18 cellular contexts compared by ENCODE assay signal in genomic region chr2:169790581-169790980, GRCh38. TPM values are rescaled to one million over a fixed set of nuclear protein-coding genes. Genes with fewer than 3 reads are reported as not detected.
DNase-seq lines count a peak whose midpoint lies in the region; ATAC-seq, FAIRE-seq and TF ChIP-seq lines count a peak whose summit lies in the region.
"Had no signal": no experiment of that assay in that cellular context is flagged by ENCODE, and none has a peak within 500 bp of the region (broad histone marks: within the 10 kb centered on the region; RNA-seq: fewer than 3 reads in every experiment).

No MANE protein-coding gene starts in this region.

- H3K36me3 ChIP-seq in GM23338 (ENCODE audit: insufficient read depth) (no peaks in the 10 kb centered on the region), H1 (ENCODE audit: control insufficient read depth in 2 of 4, insufficient read depth in 4 of 4, low read length in 3 of 4) (no peaks in the 10 kb centered on the region)
- no peaks in the 10 kb centered on the region for H3K36me3 ChIP-seq in effector memory CD4-positive, alpha-beta T cell (ENCODE audit: control insufficient read depth, insufficient read depth, low read length)
- H3K36me3 ChIP-seq: BLaER1 treated with 17β-estradiol and CSF1 and Interleukin-3, amounts not matched to agents 10 nM and 100 nM had no signal

- no peak overlapping the region for H3K4ac ChIP-seq in H1 (replicated peaks; ENCODE audit: insufficient read length, low read depth, low read length)

- no peak overlapping the region for H2BK12ac ChIP-seq in H1 (ENCODE audit: low read depth, low read length)

- H2BK20ac ChIP-seq in H1 (ENCODE audit: low read length): no peak overlapping the region

- no peak overlapping the region for H3K9ac ChIP-seq in H1 (replicated peaks in 1 of 4; ENCODE audit: extremely low read depth in 1 of 4, low read depth in 3 of 4, low read length in 3 of 4)
- H3K9ac ChIP-seq: BLaER1 treated with 17β-estradiol and CSF1 and Interleukin-3, amounts not matched to agents 10 nM and 100 nM had no signal

- peak overlapping the region; percentile 54 for H2BK120ac ChIP-seq in H1 (replicated peaks; ENCODE audit: low read depth, low read length)

- no peak overlapping the region for H3K18ac ChIP-seq in H1 (ENCODE audit: extremely low read depth, low read length)

- FAIRE-seq in H1 (lab: Jason Lieb, UNC): no peak
- FAIRE-seq: A549, D721Med, GM12878, GM12892 had no signal

- H3K14ac ChIP-seq in H1 (ENCODE audit: insufficient read length): no peak overlapping the region

- H3K79me1 ChIP-seq in H1 (ENCODE audit: low read depth, low read length): no peaks in the 10 kb centered on the region

- H3K27ac ChIP-seq in GM23338 (ENCODE audit: low read depth): 0 out of 2 replicates have a peak overlapping the region, but pooled peaks have one; percentile 33
- H3K27ac ChIP-seq in H1 (ENCODE audit: low read depth, low read length): no peak overlapping the region
- H3K27ac ChIP-seq in effector memory CD4-positive, alpha-beta T cell (ENCODE audit: insufficient read depth, low read length, poor library complexity, severe bottlenecking): no peak overlapping the region
- H3K27ac ChIP-seq: 22Rv1; BLaER1 treated with 17β-estradiol and CSF1 and Interleukin-3, amounts not matched to agents 10 nM and 100 nM; C4-2B had no signal

- 0 out of 2 replicates have a peak, but pooled peaks cover 3% of the 10 kb centered on the region for H3F3A ChIP-seq in GM23338 (replicated peaks; ENCODE audit: low read depth)

- WGBS in H1 (ENCODE audit: extremely low coverage in 1 of 2, insufficient coverage in 1 of 2, insufficient read length in 1 of 2, insufficient replicate concordance in 2 of 2, low coverage in 1 of 2, low lambda C conversion rate in 2 of 2, missing lambda C conversion rate in 1 of 2), 2 experiments: 82% methylated on average over 3 of the region's 5 CpGs; no CpG with 5 or more reads in 1 of the 2 experiments

- no peaks in the 10 kb centered on the region for H3K9me3 ChIP-seq in H1 (ENCODE audit: insufficient read depth in 2 of 2, low read depth in 1 of 2, low read length in 1 of 2)
- H3K9me3 ChIP-seq in effector memory CD4-positive, alpha-beta T cell (ENCODE audit: control insufficient read depth, low read length): no peaks in the 10 kb centered on the region
- H3K9me3 ChIP-seq: A549; BLaER1 treated with 17β-estradiol and CSF1 and Interleukin-3, amounts not matched to agents 10 nM and 100 nM had no signal

- no peaks in the 10 kb centered on the region; the same call in 1 of the 2 replicates for H3K4me1 ChIP-seq in GM23338 (ENCODE audit: insufficient read depth)
- peaks cover 0 to 12% (median 3%) of the 10 kb centered on the region in 4 experiments; a peak in 2 of 7 replicates for H3K4me1 ChIP-seq in H1 (replicated peaks in 1 of 4; ENCODE audit: control insufficient read depth in 3 of 4, insufficient read depth in 4 of 4, low read length in 3 of 4)
- H3K4me1 ChIP-seq in effector memory CD4-positive, alpha-beta T cell (ENCODE audit: control insufficient read depth, insufficient read depth, low read length, poor library complexity, severe bottlenecking): no peaks in the 10 kb centered on the region
- H3K4me1 ChIP-seq: A549; BLaER1 treated with 17β-estradiol and CSF1 and Interleukin-3, amounts not matched to agents 10 nM and 100 nM; Caco-2 had no signal

- H4K8ac ChIP-seq in H1 (ENCODE audit: extremely low read depth, insufficient read depth, low read length): no peak overlapping the region

- TF ChIP-seq CTCF in GM23338 (conservative IDR thresholded peaks at IDR 0.05; ENCODE audit: low read depth in 2 of 2) (no peak), H1 (IDR thresholded peaks at IDR 0.05; ENCODE audit: control extremely low read depth in 1 of 3, insufficient read depth in 1 of 3, low read depth in 1 of 3, low read length in 3 of 3) (no peak)

- no peaks in the 10 kb centered on the region for H3K27me3 ChIP-seq in GM23338 (ENCODE audit: insufficient read depth)
- H3K27me3 ChIP-seq in H1 (replicated peaks in 1 of 4; ENCODE audit: control insufficient read depth in 3 of 4, extremely low read depth in 1 of 4, insufficient read depth in 3 of 4, low read length in 3 of 4): no peaks in the 10 kb centered on the region
- H3K27me3 ChIP-seq in effector memory CD4-positive, alpha-beta T cell (replicated peaks; ENCODE audit: control insufficient read depth, insufficient read depth, low read length, poor library complexity, severe bottlenecking): peaks cover 8% of the 10 kb centered on the region
- H3K27me3 ChIP-seq: BLaER1 treated with 17β-estradiol and CSF1 and Interleukin-3, amounts not matched to agents 10 nM and 100 nM had no signal

- no peaks in the 10 kb centered on the region for H3K36me3 Mint-ChIP-seq in GM23338 (ENCODE audit: low read depth)
- H3K36me3 Mint-ChIP-seq: CD8-positive, alpha-beta T cell had no signal

- CTCF ChIA-PET in H1 (lab: Charles Lee; ENCODE audit: partially characterized antibody): interaction anchor here (0.5 to 2.7 kb wide), 8 partner anchors 13 to 218 kb away, joined by 3 to 10 read pairs (median 4); no protein-coding TSS in a partner anchor

- no peak overlapping the region for H4K91ac ChIP-seq in H1 (replicated peaks; ENCODE audit: insufficient read length, low read length)

- H3K23ac ChIP-seq in H1 (ENCODE audit: insufficient read length): no peak overlapping the region

- no peak for TF ChIP-seq RAD21 in H1 (IDR thresholded peaks at IDR 0.05 in 1 of 2, conservative IDR thresholded peaks at IDR 0.05 in 1 of 2; ENCODE audit: low read depth in 2 of 2, low read length in 2 of 2)

- no peak overlapping the region for H3K4me2 ChIP-seq in GM23338
- no peak overlapping the region for H3K4me2 ChIP-seq in H1 (ENCODE audit: insufficient read depth in 1 of 2, low read depth in 2 of 2, low read length in 2 of 2)

- POLR2A ChIA-PET in H1 (lab: Charles Lee; ENCODE audit: partially characterized antibody): interaction anchor here (0.8 to 1.5 kb wide), 4 partner anchors 8 to 206 kb away, joined by 3 read pairs; partner anchors contain the start of gene SSB

- ATAC-seq in GM23338: no peak

- H2BK15ac ChIP-seq in H1 (ENCODE audit: low read length): no peak overlapping the region

- no peak for TF ChIP-seq POLR2A in H1 (IDR thresholded peaks at IDR 0.05; ENCODE audit: control extremely low read depth in 1 of 2, low read depth in 2 of 2, low read length in 2 of 2)

- no peak for TF ChIP-seq EP300 in H1 (IDR thresholded peaks at IDR 0.05; ENCODE audit: borderline replicate concordance in 1 of 2, low read depth in 2 of 2, low read length in 2 of 2)

- peaks cover 13% of the 10 kb centered on the region for H3K4me1 Mint-ChIP-seq in GM23338

- no peak overlapping the region for H3K4me3 Mint-ChIP-seq in GM23338
- H3K4me3 Mint-ChIP-seq: CD4-positive, alpha-beta T cell had no signal

- H4K20me1 ChIP-seq in GM23338 (replicated peaks; ENCODE audit: insufficient read depth) (no peaks in the 10 kb centered on the region), H1 (replicated peaks in 1 of 2; ENCODE audit: control insufficient read depth in 1 of 2, insufficient read depth in 2 of 2, low read length in 2 of 2) (no peaks in the 10 kb centered on the region)
- H4K20me1 ChIP-seq: BLaER1 treated with 17β-estradiol and CSF1 and Interleukin-3, amounts not matched to agents 10 nM and 100 nM had no signal

- H2BK5ac ChIP-seq in H1 (ENCODE audit: low read depth, low read length): no peak overlapping the region

- no peaks in the 10 kb centered on the region; the same call in 1 of the 2 replicates for H3K23me2 ChIP-seq in H1 (ENCODE audit: low read depth, low read length)

- DNase-seq in GM23338 (ENCODE audit: low spot score) (no peak), H1 (ENCODE audit: low read depth in 1 of 2, low spot score in 2 of 2) (no peak), DMS153 treated with DMSO at 0.1 percent for 48 hours (lab: John Stamatoyannopoulos, UW; ENCODE audit: unreplicated experiment) (no peak)
- no peak for DNase-seq in effector memory CD4-positive, alpha-beta T cell
- DNase-seq: CD4-positive, alpha-beta T cell; DMS79; DND-41; GDM1 had no signal

- no peak overlapping the region for H2AK5ac ChIP-seq in H1 (ENCODE audit: low read depth, low read length)

- no peak overlapping the region for H3K56ac ChIP-seq in H1 (replicated peaks; ENCODE audit: insufficient read length, low read depth, low read length)

- peaks cover 4% of the 10 kb centered on the region for H3K27me3 Mint-ChIP-seq in GM23338 (ENCODE audit: insufficient read depth, low read depth, poor library complexity)

- no peaks in the 10 kb centered on the region for H3K9me2 ChIP-seq in GM23338 (ENCODE audit: insufficient read depth)

- H3K27ac Mint-ChIP-seq in GM23338: no peak overlapping the region
- H3K27ac Mint-ChIP-seq: B cell; CD4-positive, alpha-beta T cell; CD8-positive, alpha-beta T cell had no signal

- H3K9me3 Mint-ChIP-seq in GM23338: 0 out of 3 replicates have a peak, but pooled peaks cover 4% of the 10 kb centered on the region
- H3K9me3 Mint-ChIP-seq: CD4-positive, alpha-beta T cell; CD8-positive, alpha-beta T cell had no signal

- H3K79me2 ChIP-seq in GM23338 (replicated peaks; ENCODE audit: insufficient read depth) (no peaks in the 10 kb centered on the region), H1 (ENCODE audit: control insufficient read depth in 1 of 2, insufficient read depth in 2 of 2, low read length in 2 of 2) (no peaks in the 10 kb centered on the region)

- H3K4me3 ChIP-seq in GM23338 (no peak overlapping the region), H1 (ENCODE audit: extremely low read depth in 1 of 4, insufficient read depth in 2 of 4, low read depth in 3 of 4, low read length in 4 of 4) (no peak overlapping the region)
- H3K4me3 ChIP-seq in effector memory CD4-positive, alpha-beta T cell (ENCODE audit: insufficient read depth, low read depth, low read length, poor library complexity, severe bottlenecking): no peak overlapping the region
- H3K4me3 ChIP-seq: BLaER1 treated with 17β-estradiol and CSF1 and Interleukin-3, amounts not matched to agents 10 nM and 100 nM; GM12878 had no signal

- no peak overlapping the region for H4K5ac ChIP-seq in H1 (ENCODE audit: insufficient read length, low read depth, low read length)

- H2AFZ ChIP-seq in GM23338: no peak overlapping the region
- no peak overlapping the region for H2AFZ ChIP-seq in H1 (ENCODE audit: low read length)

RNA-seq across cellular contexts. Expression of gene SSB, which starts 8.1 kb away (rescaled TPM):
- total RNA-seq in GM23338 (2014; rRNA removed; shearing (Covaris generic)): 180 and 246 TPM in 2 replicates
- 862 and 1,104 TPM in 2 replicates for polyA plus RNA-seq in GM23338 (2016; fragmentation: Nextera tagmentation; extraction: Ambion mirVana)
- total RNA-seq in H1 (2021; fragmentation: NEBNext Ultra II Directional; extraction: Animal tissue kit (Norgen Biotek cat#: 25700)): 263 and 270 TPM in 2 replicates
- polyA plus RNA-seq in H1 (2011; rRNA removed): 32.2 and 60.8 TPM in 2 replicates
- polyA plus RNA-seq in H1 (2011; cell fraction: cytosol; rRNA removed): 148 TPM
- 18.5 TPM for polyA plus RNA-seq in H1 (2011; cell fraction: nucleus; rRNA removed)
- polyA plus RNA-seq in H1 (2012, experiment 1 of 2): 140 to 334 TPM (median 159 TPM) in 4 replicates
- 20.4 TPM for polyA plus RNA-seq in H1 (2012, experiment 2 of 2)
- 348 TPM for polyA plus RNA-seq in H1 (2013, experiment 1 of 2)
- 346 TPM for polyA plus RNA-seq in H1 (2013, experiment 2 of 2)
- 16.9 and 20.4 TPM in 2 replicates for polyA minus RNA-seq in H1 (2011; rRNA and poly(A)+ RNA removed)
- polyA minus RNA-seq in H1 (2011; cell fraction: cytosol; rRNA and poly(A)+ RNA removed): 37.6 TPM
- 61.7 TPM for polyA minus RNA-seq in H1 (2011; cell fraction: nucleus; rRNA and poly(A)+ RNA removed)

RNA-seq across cellular contexts. Expression of gene METTL5, which starts 34.1 kb away (rescaled TPM):
- 74.8 and 82.6 TPM in 2 replicates for total RNA-seq in GM23338 (2014; rRNA removed; shearing (Covaris generic))
- polyA plus RNA-seq in GM23338 (2016; fragmentation: Nextera tagmentation; extraction: Ambion mirVana) (220 and 233 TPM in 2 replicates), H1 (2011; rRNA removed) (19.3 and 34.5 TPM in 2 replicates)
- 74.1 and 79.7 TPM in 2 replicates for total RNA-seq in H1 (2021; fragmentation: NEBNext Ultra II Directional; extraction: Animal tissue kit (Norgen Biotek cat#: 25700))
- 66.9 TPM for polyA plus RNA-seq in H1 (2011; cell fraction: cytosol; rRNA removed)
- polyA plus RNA-seq in H1 (2011; cell fraction: nucleus; rRNA removed): 16.0 TPM
- polyA plus RNA-seq in H1 (2012, experiment 1 of 2): 62.7 to 160 TPM (median 79.4 TPM) in 4 replicates
- polyA plus RNA-seq in H1 (2012, experiment 2 of 2): 24.7 TPM
- polyA plus RNA-seq in H1 (2013, experiment 1 of 2): 94.8 TPM
- 99.1 TPM for polyA plus RNA-seq in H1 (2013, experiment 2 of 2)
- polyA minus RNA-seq in H1 (2011; rRNA and poly(A)+ RNA removed): 11.9 and 19.0 TPM in 2 replicates
- 9.5 TPM for polyA minus RNA-seq in H1 (2011; cell fraction: cytosol; rRNA and poly(A)+ RNA removed)
- polyA minus RNA-seq in H1 (2011; cell fraction: nucleus; rRNA and poly(A)+ RNA removed): 21.8 TPM

RNA-seq across cellular contexts. Expression of gene UBR3, which starts 36.7 kb away (rescaled TPM):
- total RNA-seq in GM23338 (2014; rRNA removed; shearing (Covaris generic)): 28.0 and 30.3 TPM in 2 replicates
- 10.7 and 12.4 TPM in 2 replicates for polyA plus RNA-seq in GM23338 (2016; fragmentation: Nextera tagmentation; extraction: Ambion mirVana)
- 16.4 and 17.7 TPM in 2 replicates for total RNA-seq in H1 (2021; fragmentation: NEBNext Ultra II Directional; extraction: Animal tissue kit (Norgen Biotek cat#: 25700))
- 2.3 and 3.7 TPM in 2 replicates for polyA plus RNA-seq in H1 (2011; rRNA removed)
- polyA plus RNA-seq in H1 (2011; cell fraction: cytosol; rRNA removed): 5.2 TPM
- polyA plus RNA-seq in H1 (2011; cell fraction: nucleus; rRNA removed): 5.3 TPM
- 5.3 to 9.5 TPM (median 6.5 TPM) in 4 replicates for polyA plus RNA-seq in H1 (2012, experiment 1 of 2)
- polyA plus RNA-seq in H1 (2012, experiment 2 of 2): 0.62 TPM
- 9.7 TPM for polyA plus RNA-seq in H1 (2013, experiment 1 of 2)
- 9.6 TPM for polyA plus RNA-seq in H1 (2013, experiment 2 of 2)
- polyA minus RNA-seq in H1 (2011; rRNA and poly(A)+ RNA removed): 16.5 and 21.4 TPM in 2 replicates
- polyA minus RNA-seq in H1 (2011; cell fraction: cytosol; rRNA and poly(A)+ RNA removed): 9.8 TPM
- 43.3 TPM for polyA minus RNA-seq in H1 (2011; cell fraction: nucleus; rRNA and poly(A)+ RNA removed)

RNA-seq across cellular contexts. Expression of gene KLHL23, which starts 56.9 kb away (rescaled TPM):
- 46.5 and 50.5 TPM in 2 replicates for total RNA-seq in GM23338 (2014; rRNA removed; shearing (Covaris generic))
- polyA plus RNA-seq in GM23338 (2016; fragmentation: Nextera tagmentation; extraction: Ambion mirVana): 36.9 and 37.5 TPM in 2 replicates
- 63.8 and 67.0 TPM in 2 replicates for total RNA-seq in H1 (2021; fragmentation: NEBNext Ultra II Directional; extraction: Animal tissue kit (Norgen Biotek cat#: 25700))
- 16.4 and 28.1 TPM in 2 replicates for polyA plus RNA-seq in H1 (2011; rRNA removed)
- 33.7 TPM for polyA plus RNA-seq in H1 (2011; cell fraction: cytosol; rRNA removed)
- polyA plus RNA-seq in H1 (2011; cell fraction: nucleus; rRNA removed): 17.4 TPM
- 52.4 to 71.1 TPM (median 59.1 TPM) in 4 replicates for polyA plus RNA-seq in H1 (2012, experiment 1 of 2)
- polyA plus RNA-seq in H1 (2012, experiment 2 of 2): 4.1 TPM
- 41.0 TPM for polyA plus RNA-seq in H1 (2013, experiment 1 of 2)
- 39.1 TPM for polyA plus RNA-seq in H1 (2013, experiment 2 of 2)
- polyA minus RNA-seq in H1 (2011; rRNA and poly(A)+ RNA removed): 97.7 and 153 TPM in 2 replicates
- polyA minus RNA-seq in H1 (2011; cell fraction: cytosol; rRNA and poly(A)+ RNA removed): 55.3 TPM
- 76.2 TPM for polyA minus RNA-seq in H1 (2011; cell fraction: nucleus; rRNA and poly(A)+ RNA removed)
